Comparison of ENCODE assay signal across 8 cellular contexts in the genomic region with DNA sequence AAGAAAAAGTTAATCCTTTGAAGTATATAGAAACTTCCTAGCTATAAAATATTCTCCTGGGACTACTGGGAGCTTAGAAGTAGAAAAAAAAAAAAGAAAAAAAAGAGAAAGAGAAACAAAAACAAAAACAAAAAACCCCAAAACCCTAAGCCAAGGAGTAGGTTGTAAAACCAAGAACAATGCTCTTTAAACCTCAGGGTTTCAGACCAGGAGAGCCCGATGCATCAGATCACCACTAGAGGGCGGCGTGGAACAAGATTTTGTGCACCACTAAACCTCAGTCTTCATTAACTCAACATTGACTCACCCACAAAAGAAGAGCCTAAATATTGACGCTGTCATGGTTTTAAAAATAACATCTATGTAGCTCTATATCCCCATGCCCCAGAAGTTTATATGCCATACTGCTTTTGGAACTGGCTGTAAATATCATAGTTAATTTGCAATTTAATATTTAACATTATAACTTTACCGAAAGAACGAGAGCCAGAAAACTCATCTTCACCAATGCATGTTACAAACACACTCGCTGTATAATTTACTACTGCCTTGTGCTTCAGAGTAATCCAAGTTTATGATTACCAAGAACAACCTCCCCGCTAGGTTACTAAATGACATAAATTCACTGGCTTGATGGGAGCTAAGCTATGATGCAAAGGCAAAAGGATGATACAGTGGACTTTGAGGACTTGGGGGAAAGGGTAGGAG. TPM values are rescaled to one million over a fixed set of nuclear protein-coding genes. Genes with fewer than 3 reads are reported as not detected.
A peak's percentile ranks its signal among the peaks of the same experiment; 100 is the strongest.
DNase-seq lines count a peak whose midpoint lies in the region; ATAC-seq and TF ChIP-seq lines count a peak whose summit lies in the region.

No MANE protein-coding gene starts in this region.

- H3K9ac ChIP-seq in adipocyte (ENCODE audit: low read length), result no peak overlapping the region

- peaks cover 9% of the 10 kb centered on the region for H3K4me1 ChIP-seq in adipocyte (ENCODE audit: control insufficient read depth, insufficient read depth, low read length)

- H3K27me3 ChIP-seq in adipocyte (replicated peaks; ENCODE audit: control insufficient read depth, insufficient read depth, low read length), result no peaks in the 10 kb centered on the region

- H3K9me3 ChIP-seq in adipocyte (ENCODE audit: control insufficient read depth, low read length), result no peaks in the 10 kb centered on the region

- DNase-seq in GM12865 (ENCODE audit: low read depth) (peak; percentile 91), NCI-H128 (lab: John Stamatoyannopoulos, UW; ENCODE audit: unreplicated experiment) (peak; percentile 35), T follicular helper cell (ENCODE audit: low read depth) (peak; percentile 67), adipocyte (ENCODE audit: low read depth) (peak; percentile 93), left cardiac atrium (peak; percentile 88), renal cortical epithelial cell (ENCODE audit: low read depth) (peak; percentile 84)

- intact Hi-C loops in left cardiac atrium (cut with DNase I), result loop anchor here in 1 of 2 donors (10.0 kb wide), 2 partner anchors 80 to 270 kb away; no protein-coding TSS in a partner anchor

- ATAC-seq in HG02623 (IDR thresholded peaks at IDR 0.05; ENCODE audit: unreplicated experiment) (peak; percentile 85), left cardiac atrium (peak; percentile 89 to 94), HG03469 (IDR thresholded peaks at IDR 0.05; ENCODE audit: unreplicated experiment) (no peak)

- TF ChIP-seq CTCF in GM12865 (IDR thresholded peaks at IDR 0.05; ENCODE audit: insufficient read depth, low read depth, low read length, missing control alignments), result peak; percentile 91

- peaks cover 26% of the 10 kb centered on the region for H3K36me3 ChIP-seq in adipocyte (ENCODE audit: control insufficient read depth, insufficient read depth, low read length, severe bottlenecking)

- H3K4me3 ChIP-seq in GM12865 (ENCODE audit: low read depth, low read length), result no peak overlapping the region
- H3K4me3 ChIP-seq in adipocyte (ENCODE audit: low read length), result no peak overlapping the region

RNA-seq across cellular contexts. Expression of gene MCUR1, which starts 19.2 kb away (rescaled TPM):
- 10 to 100 TPM; 21.1 to 25.9 TPM for total RNA-seq in left cardiac atrium
- 11.6 and 12.0 TPM in 2 replicates for total RNA-seq in renal cortical epithelial cell

Comparison
In these comparisons a context has a peak if more than half of its experiments do, and no peak if none do; other contexts are left out.
1. DNase-seq: peak in every context shown above with its lines; median percentile 93 in adipocyte; 91 in GM12865; 88 in left cardiac atrium; 84 in renal cortical epithelial cell; 67 in T follicular helper cell; 35 in NCI-H128.